ENCODE assay signal across 8 cellular contexts in genomic region chr6:127341471-127342202, GRCh38. TPM values are rescaled to one million over a fixed set of nuclear protein-coding genes. Genes with fewer than 3 reads are reported as not detected.
A peak's percentile ranks its signal among the peaks of the same experiment; 100 is the strongest.
DNase-seq lines count a peak whose midpoint lies in the region; ATAC-seq, FAIRE-seq and TF ChIP-seq lines count a peak whose summit lies in the region.

No MANE protein-coding gene starts in this region.

- H3K27me3 ChIP-seq in DOHH2 (ENCODE audit: control insufficient read depth, low read length), result no peaks in the 10 kb centered on the region
- H3K27me3 ChIP-seq in left lung, result no peaks in the 10 kb centered on the region
- no peaks in the 10 kb centered on the region for H3K27me3 ChIP-seq in foreskin keratinocyte

- H3K4me3 ChIP-seq in DOHH2 (ENCODE audit: low read length) (peak overlapping the region; percentile 96), left lung (peak overlapping the region; percentile 45 to 56)

- FAIRE-seq in HTR-8/SVneo (lab: Jason Lieb, UNC), result no peak

- H3K27ac ChIP-seq in DOHH2 (ENCODE audit: low read depth, low read length), result peak overlapping the region; percentile 74
- peak overlapping the region; percentile 87 to 91 for H3K27ac ChIP-seq in left lung
- H3K27ac ChIP-seq in foreskin keratinocyte, result no peak overlapping the region

- ATAC-seq in GM21723 (IDR thresholded peaks at IDR 0.05; ENCODE audit: unreplicated experiment) (peak; percentile 35), left lung (no peak), foreskin keratinocyte (no peak)

- DNase-seq in NOMO-1 treated with DMSO at 0.1 percent for 48 hours (lab: John Stamatoyannopoulos, UW; ENCODE audit: unreplicated experiment), result peak; percentile 51
- DNase-seq in left lung, result no peak
- DNase-seq in HTR-8/SVneo (ENCODE audit: insufficient read length, low spot score), result no peak
- no peak for DNase-seq in NCI-H2081 (lab: John Stamatoyannopoulos, UW)
- DNase-seq in iPS-NIHi7 (ENCODE audit: extremely low spot score), result no peak
- no peak for DNase-seq in foreskin keratinocyte

- TF ChIP-seq CTCF in DOHH2 (IDR thresholded peaks at IDR 0.05; ENCODE audit: low read depth, low read length, poor library complexity, severe bottlenecking) (no peak), left lung (IDR thresholded peaks at IDR 0.05) (no peak), foreskin keratinocyte (conservative IDR thresholded peaks at IDR 0.05) (no peak)

- peaks cover 94% of the 10 kb centered on the region for H3K79me2 ChIP-seq in DOHH2 (ENCODE audit: control insufficient read depth, low read length)

- peaks cover 17% of the 10 kb centered on the region for H3F3A ChIP-seq in DOHH2 (ENCODE audit: control insufficient read depth, insufficient read depth)

- peaks cover 15% of the 10 kb centered on the region; the same call in 1 of the 2 replicates for H4K20me1 ChIP-seq in DOHH2 (ENCODE audit: control insufficient read depth, insufficient read depth, low read depth, low read length)

- peaks cover 23% of the 10 kb centered on the region for H3K36me3 ChIP-seq in DOHH2 (ENCODE audit: control insufficient read depth, low read length)
- H3K36me3 ChIP-seq in left lung, result no peaks in the 10 kb centered on the region

- H3K9me3 ChIP-seq in DOHH2 (ENCODE audit: control insufficient read depth, insufficient read depth, low read length) (no peaks in the 10 kb centered on the region), left lung (no peaks in the 10 kb centered on the region)

- intact Hi-C loops in left lung (cut with DNase I), result no loop called here

- no peaks in the 10 kb centered on the region for H3K9me2 ChIP-seq in DOHH2 (replicated peaks; ENCODE audit: control insufficient read depth, low read length)

- peaks cover 46% of the 10 kb centered on the region for H3K4me1 ChIP-seq in DOHH2 (ENCODE audit: control insufficient read depth, low read length)
- H3K4me1 ChIP-seq in left lung, result peaks cover 9 to 64% of the 10 kb centered on the region in 2 donors
- H3K4me1 ChIP-seq in foreskin keratinocyte, result peaks cover 17% of the 10 kb centered on the region

- H3K4me2 ChIP-seq in DOHH2 (ENCODE audit: low read length), result peak overlapping the region; percentile 97

RNA-seq across cellular contexts. Expression of gene ECHDC1, which starts 1.8 kb away (rescaled TPM):
- total RNA-seq in left lung (10 to 100 TPM; 86.7 to 87.0 TPM), foreskin keratinocyte (47.0 and 48.6 TPM in 2 replicates)
- 39.5 and 44.9 TPM in 2 replicates for polyA plus RNA-seq in foreskin keratinocyte
